Comparison of ENCODE assay signal across 5 cellular contexts in the genomic region with DNA sequence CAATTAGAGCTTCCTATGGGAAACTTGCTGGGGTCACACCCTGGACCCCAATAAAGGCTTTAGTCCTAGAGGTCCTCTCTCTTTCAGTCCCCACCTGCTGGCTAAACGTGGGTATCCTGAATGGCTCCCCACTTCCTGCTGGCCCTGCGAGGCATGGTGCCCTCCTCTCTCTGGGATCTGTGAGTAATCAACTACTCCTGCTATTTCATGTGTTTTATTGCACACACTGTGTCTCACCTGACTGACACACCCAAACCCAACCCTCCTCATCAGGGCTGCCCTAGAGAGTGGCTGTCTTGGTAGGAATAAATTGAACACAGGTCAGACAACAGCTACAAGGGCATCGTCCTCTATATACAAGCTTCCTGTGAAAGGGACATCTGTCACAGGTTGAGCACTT. TPM values are rescaled to one million over a fixed set of nuclear protein-coding genes. Genes with fewer than 3 reads are reported as not detected.
"Had no signal": no experiment of that assay in that cellular context is flagged by ENCODE, and none has a peak within 500 bp of the region (broad histone marks: within the 10 kb centered on the region; RNA-seq: fewer than 3 reads in every experiment).

No MANE protein-coding gene starts in this region.

RNA-seq across cellular contexts. Expression of gene FAM153A, which starts 39.8 kb away (rescaled TPM):
- total RNA-seq: GM23248, GM23338, H1, H7, HFFc6 had no signal
- polyA plus RNA-seq: GM23248, GM23338, H1 had no signal
